In the genomic region with DNA sequence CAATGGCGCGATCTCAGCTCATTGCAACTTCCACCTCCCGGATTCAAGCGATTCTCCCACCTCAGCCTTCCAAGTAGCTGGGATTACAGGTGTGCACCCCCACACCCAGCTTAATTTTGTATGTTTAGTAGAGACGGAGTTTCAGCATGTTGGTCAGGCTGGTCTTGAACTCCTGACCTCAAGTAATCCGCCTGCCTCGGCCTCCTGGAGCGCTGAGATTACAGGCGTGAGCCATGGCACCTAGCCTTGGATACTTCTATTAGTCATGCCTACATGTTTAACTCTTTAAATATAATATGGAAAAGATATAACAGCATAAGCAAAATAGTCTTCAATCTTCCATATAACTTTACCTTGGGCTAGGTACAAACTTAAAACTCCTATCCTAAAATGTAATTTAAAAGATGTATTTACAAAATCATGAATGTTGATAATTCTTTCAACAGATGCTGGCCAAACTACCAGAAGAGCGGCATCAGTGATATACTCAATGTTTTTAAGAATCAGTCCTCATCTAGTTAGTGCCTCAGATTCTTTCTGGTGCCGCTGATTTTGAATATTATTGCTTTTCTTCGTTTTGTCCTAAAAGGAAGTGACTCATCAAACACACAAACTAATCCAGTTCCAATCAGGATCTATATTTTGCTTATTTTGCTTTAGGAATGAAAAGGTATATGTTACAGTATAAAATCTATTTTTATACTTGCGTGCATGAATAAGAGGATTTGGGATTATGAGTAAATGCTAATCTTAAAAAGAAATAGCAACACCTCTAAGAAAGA, we compare ENCODE assay signal across 23 cellular contexts.
"Had no signal": no experiment of that assay in that cellular context is flagged by ENCODE, and none has a peak within 500 bp of the region (broad histone marks: within the 10 kb centered on the region; RNA-seq: fewer than 3 reads in every experiment).

No MANE protein-coding gene starts in this region.

- H3K4me1 Mint-ChIP-seq: mesothelial cell of epicardium; stimulated activated memory B cell treated with anti-CD40 and anti-IgM and Interleukin-4, amounts not matched to agents 10 μg/mL and 1 μg/mL and 100 μg/mL, for 72 hours; WTC11 had no signal

- H3K4me3 Mint-ChIP-seq: activated CD4-positive, alpha-beta T cell treated with anti-CD3 and anti-CD28 coated beads for 36 hours; activated T-helper 1 cell treated with anti-CD3 and anti-CD28 coated beads, Interleukin-12 subunit alpha, Interleukin-12 subunit beta, Interleukin-2, Interleukin-4 antibody, amounts not matched to agents 30 ng/mL and 10 ng/mL and 1 ng/mL, durations not matched to agents 14 hours and 24 hours and 36 hours; mesothelial cell of epicardium; natural killer cell treated with Interleukin-12 subunit alpha and Interleukin-12 subunit beta and Interleukin-15 and Interleukin-18, amount 100 ng/mL, for 72 hours; stimulated activated memory B cell treated with anti-CD40 and anti-IgM and Interleukin-4, amounts not matched to agents 10 μg/mL and 1 μg/mL and 100 μg/mL, for 72 hours; WTC11 had no signal

- H3K36me3 Mint-ChIP-seq: mesothelial cell of epicardium; natural killer cell treated with Interleukin-12 subunit alpha and Interleukin-12 subunit beta and Interleukin-15 and Interleukin-18, amount 100 ng/mL, for 72 hours; WTC11 had no signal

- H3K4me1 ChIP-seq: esophagus muscularis mucosa, parathyroid adenoma, right lobe of liver, thyroid gland had no signal

- H3K9me3 ChIP-seq: esophagus muscularis mucosa, neutrophil, right lobe of liver, thyroid gland had no signal

- H3K9me3 Mint-ChIP-seq: activated T-helper 1 cell treated with anti-CD3 and anti-CD28 coated beads, Interleukin-12 subunit alpha, Interleukin-12 subunit beta, Interleukin-2, Interleukin-4 antibody, amounts not matched to agents 30 ng/mL and 10 ng/mL and 1 ng/mL, durations not matched to agents 14 hours and 24 hours and 36 hours; natural killer cell treated with Interleukin-12 subunit alpha and Interleukin-12 subunit beta and Interleukin-15 and Interleukin-18, amount 100 ng/mL, for 72 hours; stimulated activated memory B cell treated with anti-CD40 and anti-IgM and Interleukin-4, amounts not matched to agents 10 μg/mL and 1 μg/mL and 100 μg/mL, for 72 hours had no signal

- H3K4me2 ChIP-seq: hepatocyte had no signal

- H2AFZ ChIP-seq: hepatocyte, parathyroid adenoma had no signal

- H3K4me3 ChIP-seq: coronary artery, esophagus muscularis mucosa, hepatocyte, lung, right lobe of liver, thyroid gland had no signal

- H3K27me3 ChIP-seq: esophagus muscularis mucosa, hepatocyte, neutrophil, right lobe of liver, thyroid gland had no signal

- H3K27ac ChIP-seq: coronary artery, esophagus muscularis mucosa, hepatocyte, neutrophil, parathyroid adenoma, right lobe of liver, thyroid gland had no signal

- ATAC-seq: activated CD4-positive, alpha-beta T cell treated with anti-CD3 and anti-CD28 coated beads for 36 hours; left lobe of liver; natural killer cell treated with Interleukin-12 subunit alpha and Interleukin-12 subunit beta and Interleukin-15 and Interleukin-18, amount 100 ng/mL, for 72 hours; right lobe of liver; stimulated activated memory B cell treated with anti-CD40 and anti-IgM and Interleukin-4, amounts not matched to agents 10 μg/mL and 1 μg/mL and 100 μg/mL, for 72 hours; WTC11 had no signal

- H3K36me3 ChIP-seq: neutrophil, right lobe of liver, thyroid gland had no signal

- H3K27ac Mint-ChIP-seq: activated CD4-positive, alpha-beta T cell treated with anti-CD3 and anti-CD28 coated beads for 36 hours; activated T-helper 1 cell treated with anti-CD3 and anti-CD28 coated beads, Interleukin-12 subunit alpha, Interleukin-12 subunit beta, Interleukin-2, Interleukin-4 antibody, amounts not matched to agents 30 ng/mL and 10 ng/mL and 1 ng/mL, durations not matched to agents 14 hours and 24 hours and 36 hours; mesothelial cell of epicardium; natural killer cell treated with Interleukin-12 subunit alpha and Interleukin-12 subunit beta and Interleukin-15 and Interleukin-18, amount 100 ng/mL, for 72 hours; stimulated activated memory B cell treated with anti-CD40 and anti-IgM and Interleukin-4, amounts not matched to agents 10 μg/mL and 1 μg/mL and 100 μg/mL, for 72 hours; WTC11 had no signal

- FAIRE-seq: islet of Langerhans, small intestine, TTC549 had no signal

- H3K79me2 ChIP-seq: hepatocyte, parathyroid adenoma had no signal

- H3K27me3 Mint-ChIP-seq: activated CD4-positive, alpha-beta T cell treated with anti-CD3 and anti-CD28 coated beads for 36 hours; natural killer cell treated with Interleukin-12 subunit alpha and Interleukin-12 subunit beta and Interleukin-15 and Interleukin-18, amount 100 ng/mL, for 72 hours; stimulated activated memory B cell treated with anti-CD40 and anti-IgM and Interleukin-4, amounts not matched to agents 10 μg/mL and 1 μg/mL and 100 μg/mL, for 72 hours had no signal

- H3K9ac ChIP-seq: parathyroid adenoma had no signal

- DNase-seq: activated CD4-positive, alpha-beta T cell treated with anti-CD3 and anti-CD28 coated beads for 36 hours; activated CD4-positive, alpha-beta T cell treated with anti-CD3 and anti-CD28 coated beads, Interleukin-2, amount 50 U/mL, for 48 hours; activated gamma-delta T cell treated with Interleukin-2 at 50 U/mL for 16 hours; activated T-cell treated with anti-CD3 and anti-CD28 coated beads for 4 hours; anterior cingulate cortex; right lobe of liver; small intestine; stimulated activated CD4-positive, alpha-beta T cell treated with anti-CD3 and anti-CD28 coated beads, Interleukin-4, amount 100 ng/mL, for 4 hours; thyroid gland had no signal
